1 cellular context compared by ENCODE assay signal in the genomic region with DNA sequence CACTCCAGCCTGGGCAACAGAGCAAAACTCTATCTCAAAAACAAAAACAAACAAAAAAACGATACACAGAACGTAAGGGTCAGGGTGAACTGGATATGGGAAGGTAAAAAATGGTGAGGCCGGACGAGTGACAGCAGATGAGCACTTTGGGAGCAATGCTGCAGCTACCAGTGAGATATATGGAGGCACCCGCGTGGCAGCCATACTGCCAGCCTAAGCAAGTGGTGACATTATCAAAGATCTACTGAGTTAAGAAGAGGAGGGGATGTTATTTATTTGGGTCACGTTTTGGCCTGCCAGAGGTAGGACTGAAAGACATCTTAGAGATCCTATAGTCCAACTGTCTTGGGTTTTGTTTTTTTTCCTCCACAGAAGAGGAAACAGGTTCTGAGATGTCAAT.
TF ChIP-seq lines count a peak whose summit lies in the region.

No MANE protein-coding gene starts in this region.

TF ChIP-seq in K562, 482 proteins besides CTCF, POLR2A, EP300 and RAD21:
- TF ChIP-seq BCOR (IDR thresholded peaks at IDR 0.05) (peak; percentile 74; the same call in 1 of the 2 replicates), GTF3C2 (IDR thresholded peaks at IDR 0.05; ENCODE audit: borderline replicate concordance, extremely low read depth, insufficient read length) (no peak), CUX1 (CRISPR knock-in tag; IDR thresholded peaks at IDR 0.05) (no peak), SLC30A9 (CRISPR knock-in tag; IDR thresholded peaks at IDR 0.05) (no peak), CBX3 (IDR thresholded peaks at IDR 0.05; ENCODE audit: borderline replicate concordance in 1 of 2, low read length in 2 of 2) (no peak), HNRNPK (IDR thresholded peaks at IDR 0.05; ENCODE audit: low read depth, low read length, poor library complexity, severe bottlenecking) (no peak), ZNF644 (tag; IDR thresholded peaks at IDR 0.05; ENCODE audit: low read depth) (no peak), XRCC5 (IDR thresholded peaks at IDR 0.05; ENCODE audit: low read depth, low read length) (no peak), RBM25 (IDR thresholded peaks at IDR 0.05; ENCODE audit: low read depth, low read length, severe bottlenecking) (peak; percentile 70)
